ENCODE assay signal across 17 cellular contexts in the genomic region with DNA sequence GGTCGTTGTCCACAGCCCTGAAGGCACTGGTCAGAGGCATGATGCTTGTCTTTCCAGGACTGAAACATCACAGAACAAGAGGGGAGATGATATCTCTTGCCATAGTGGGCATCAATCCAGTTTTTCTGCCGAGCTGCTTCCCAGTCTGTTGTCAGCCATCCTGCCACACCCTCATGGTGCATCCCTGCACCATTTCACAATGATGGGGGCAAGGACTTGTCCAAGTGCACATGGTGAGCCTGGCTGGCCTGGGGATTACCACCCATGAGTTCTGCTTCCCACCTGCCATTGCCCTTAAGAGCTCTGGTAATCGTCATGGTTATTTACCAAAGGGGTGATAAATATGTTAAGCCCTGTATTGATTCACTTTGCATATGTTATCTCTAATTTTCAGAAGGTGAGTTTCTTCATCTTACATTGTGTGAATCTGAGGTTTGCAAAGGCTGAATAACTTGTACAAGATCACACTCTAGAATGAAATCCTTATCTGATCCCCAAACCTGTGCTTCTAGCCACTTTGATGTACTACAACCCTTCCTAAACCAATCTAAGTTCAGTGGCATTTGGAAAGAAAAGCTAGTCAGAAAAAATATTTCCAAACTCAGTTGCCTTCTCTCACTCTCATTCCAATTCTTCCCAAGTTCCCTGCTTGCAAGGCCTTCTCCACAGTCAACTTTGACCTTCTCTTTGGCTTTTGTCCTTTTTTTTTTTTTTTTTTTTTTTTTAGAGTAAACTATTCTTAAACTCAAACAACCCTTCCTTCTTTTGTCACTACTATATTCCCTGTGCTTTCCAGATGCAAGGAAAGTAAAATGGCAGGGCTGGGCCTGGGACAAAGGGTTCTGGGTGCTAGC. TPM values are rescaled to one million over a fixed set of nuclear protein-coding genes. Genes with fewer than 3 reads are reported as not detected.
DNase-seq lines count a peak whose midpoint lies in the region; ATAC-seq and TF ChIP-seq lines count a peak whose summit lies in the region.
"Had no signal": no experiment of that assay in that cellular context is flagged by ENCODE, and none has a peak within 500 bp of the region (broad histone marks: within the 10 kb centered on the region; RNA-seq: fewer than 3 reads in every experiment).

No MANE protein-coding gene starts in this region.

- H3K4me1 Mint-ChIP-seq in activated naive CD4-positive, alpha-beta T cell treated with anti-CD3 and anti-CD28 coated beads, Interleukin-2, amount 10 ng/mL, durations not matched to agents 7 days and 5 days, result no peaks in the 10 kb centered on the region
- H3K4me1 Mint-ChIP-seq in activated naive CD4-positive, alpha-beta T cell treated with anti-CD3 and anti-CD28 coated beads for 36 hours (ENCODE audit: low read depth), result no peaks in the 10 kb centered on the region

- intact Hi-C loops in activated naive CD4-positive, alpha-beta T cell treated with anti-CD3 and anti-CD28 coated beads for 36 hours (cut with micrococcal nuclease), result no loop called here
- intact Hi-C loops in lower lobe of right lung (cut with DNase I) (no loop called here), tibial artery (cut with DNase I; ENCODE audit: low total_unique reads) (no loop called here)

- H3K27me3 ChIP-seq in lower lobe of right lung (ENCODE audit: low read depth) (no peaks in the 10 kb centered on the region), tibial artery (no peaks in the 10 kb centered on the region)
- H3K27me3 ChIP-seq: suprapubic skin had no signal

- H3K4me3 Mint-ChIP-seq in activated naive CD4-positive, alpha-beta T cell treated with anti-CD3 and anti-CD28 coated beads, Interleukin-2, amount 10 ng/mL, durations not matched to agents 7 days and 5 days, result no peak overlapping the region
- H3K4me3 Mint-ChIP-seq in activated naive CD4-positive, alpha-beta T cell treated with anti-CD3 and anti-CD28 coated beads for 36 hours, result no peak overlapping the region
- H3K4me3 Mint-ChIP-seq: activated T-cell treated with anti-CD3 and anti-CD28 coated beads, Interleukin-2, amount 50 U/mL, for 24 hours had no signal

- H3K36me3 Mint-ChIP-seq in activated naive CD4-positive, alpha-beta T cell treated with anti-CD3 and anti-CD28 coated beads, Interleukin-2, amount 10 ng/mL, durations not matched to agents 7 days and 5 days, result peaks cover 17% of the 10 kb centered on the region
- H3K36me3 Mint-ChIP-seq in activated naive CD4-positive, alpha-beta T cell treated with anti-CD3 and anti-CD28 coated beads for 36 hours (ENCODE audit: low read depth), result peaks cover 2% of the 10 kb centered on the region

- H3K9me3 Mint-ChIP-seq in activated naive CD4-positive, alpha-beta T cell treated with anti-CD3 and anti-CD28 coated beads, Interleukin-2, amount 10 ng/mL, durations not matched to agents 7 days and 5 days, result no peaks in the 10 kb centered on the region
- H3K9me3 Mint-ChIP-seq in activated naive CD4-positive, alpha-beta T cell treated with anti-CD3 and anti-CD28 coated beads for 36 hours, result no peaks in the 10 kb centered on the region
- H3K9me3 Mint-ChIP-seq: activated T-cell treated with anti-CD3 and anti-CD28 coated beads, Interleukin-2, amount 50 U/mL, for 24 hours had no signal

- H3K4me1 ChIP-seq in lower lobe of right lung (peaks cover 44% of the 10 kb centered on the region), tibial artery (peaks cover 0 to 46% (median 29%) of the 10 kb centered on the region in 4 donors)

- no peak for ATAC-seq in lower lobe of right lung
- no peak for ATAC-seq in HG03108 (IDR thresholded peaks at IDR 0.05; ENCODE audit: unreplicated experiment)

- H3K27ac ChIP-seq in lower lobe of right lung (peak overlapping the region; percentile 75), tibial artery (peak overlapping the region; percentile 47 to 53)
- H3K27ac ChIP-seq: epithelial cell of prostate, parathyroid adenoma had no signal

- CTCF ChIA-PET in activated naive CD4-positive, alpha-beta T cell treated with anti-CD3 and anti-CD28 coated beads, Interleukin-2, amount 10 ng/mL, durations not matched to agents 7 days and 5 days (lab: Charles Lee), result interaction anchor here (0.8 to 1.5 kb wide), 2 partner anchors 33 to 90 kb away, joined by 3 to 6 read pairs; a partner anchor contains a TSS
- CTCF ChIA-PET in activated naive CD4-positive, alpha-beta T cell treated with anti-CD3 and anti-CD28 coated beads for 36 hours (lab: Charles Lee), result interaction anchor here (0.9 to 21.5 kb wide), 3 partner anchors 14 to 86 kb away, joined by 3 to 255 read pairs (median 6); no protein-coding TSS in a partner anchor

- DNase-seq in activated naive CD4-positive, alpha-beta T cell treated with anti-CD3 and anti-CD28 coated beads, Interleukin-2, amount 10 ng/mL, durations not matched to agents 7 days and 5 days, result no peak
- DNase-seq in activated naive CD4-positive, alpha-beta T cell treated with anti-CD3 and anti-CD28 coated beads for 36 hours, result no peak
- DNase-seq in NCI-H510A treated with DMSO at 0.1 percent for 48 hours (lab: John Stamatoyannopoulos, UW), result peak; percentile 77
- DNase-seq in lower lobe of right lung, result no peak
- DNase-seq in tibial artery, result peak in 1 of 2 donors; percentile 44
- no peak for DNase-seq in NCI-H146 treated with DMSO at 0.1 percent for 48 hours (lab: John Stamatoyannopoulos, UW; ENCODE audit: unreplicated experiment)
- DNase-seq in superior temporal gyrus (ENCODE audit: extremely low spot score), result no peak
- DNase-seq: activated CD4-positive, alpha-beta T cell treated with anti-CD3 and anti-CD28 coated beads for 48 hours; activated T-cell treated with anti-CD3 and anti-CD28 coated beads, Interleukin-2, amount 50 U/mL, for 24 hours; anterior cingulate cortex; mucosa of descending colon; stimulated activated CD4-positive, alpha-beta T cell treated with anti-CD3 and anti-CD28 coated beads, Interleukin-15, amount 100 ng/mL, for 24 hours; T1000 had no signal

- H3K27me3 Mint-ChIP-seq in activated naive CD4-positive, alpha-beta T cell treated with anti-CD3 and anti-CD28 coated beads, Interleukin-2, amount 10 ng/mL, durations not matched to agents 7 days and 5 days, result no peaks in the 10 kb centered on the region
- no peaks in the 10 kb centered on the region for H3K27me3 Mint-ChIP-seq in activated naive CD4-positive, alpha-beta T cell treated with anti-CD3 and anti-CD28 coated beads for 36 hours (ENCODE audit: low read depth)
- H3K27me3 Mint-ChIP-seq: activated T-cell treated with anti-CD3 and anti-CD28 coated beads, Interleukin-2, amount 50 U/mL, for 24 hours had no signal

- H3K9me3 ChIP-seq in lower lobe of right lung (no peaks in the 10 kb centered on the region), tibial artery (no peaks in the 10 kb centered on the region)
- H3K9me3 ChIP-seq: mucosa of descending colon, suprapubic skin had no signal

- peak overlapping the region; percentile 38 for H3K27ac Mint-ChIP-seq in activated naive CD4-positive, alpha-beta T cell treated with anti-CD3 and anti-CD28 coated beads, Interleukin-2, amount 10 ng/mL, durations not matched to agents 7 days and 5 days
- no peak overlapping the region for H3K27ac Mint-ChIP-seq in activated naive CD4-positive, alpha-beta T cell treated with anti-CD3 and anti-CD28 coated beads for 36 hours
- H3K27ac Mint-ChIP-seq: activated T-cell treated with anti-CD3 and anti-CD28 coated beads, Interleukin-2, amount 50 U/mL, for 24 hours had no signal

- H3K4me3 ChIP-seq in lower lobe of right lung (no peak overlapping the region), tibial artery (no peak overlapping the region)
- H3K4me3 ChIP-seq: mucosa of descending colon, suprapubic skin had no signal

- H3K36me3 ChIP-seq in lower lobe of right lung (peaks cover 59% of the 10 kb centered on the region), tibial artery (peaks cover 21 to 54% (median 31%) of the 10 kb centered on the region in 3 donors)

- no peak for TF ChIP-seq CTCF in lower lobe of right lung (IDR thresholded peaks at IDR 0.05)
- no peak for TF ChIP-seq CTCF in tibial artery (IDR thresholded peaks at IDR 0.05)

RNA-seq across cellular contexts. Expression of a gene that starts 2.3 kb away (rescaled TPM):
- total RNA-seq in activated naive CD4-positive, alpha-beta T cell treated with anti-CD3 and anti-CD28 coated beads for 36 hours, result under 1 TPM; 0.22 to 0.38 TPM
- 10.8 TPM for total RNA-seq in lower lobe of right lung

RNA-seq across cellular contexts. Expression of a gene that starts 30.3 kb away (rescaled TPM):
- 10 to 100 TPM; 94.6 to 99.8 TPM for total RNA-seq in activated naive CD4-positive, alpha-beta T cell treated with anti-CD3 and anti-CD28 coated beads for 36 hours
- 220 TPM for total RNA-seq in lower lobe of right lung

RNA-seq across cellular contexts. Expression of a gene that starts 33.6 kb away (rescaled TPM):
- total RNA-seq in activated naive CD4-positive, alpha-beta T cell treated with anti-CD3 and anti-CD28 coated beads for 36 hours, result 10 to 100 TPM; 32.8 to 34.3 TPM
- 22.6 TPM for total RNA-seq in lower lobe of right lung

RNA-seq across cellular contexts. Expression of a gene that starts 43.8 kb away (rescaled TPM):
- total RNA-seq in activated naive CD4-positive, alpha-beta T cell treated with anti-CD3 and anti-CD28 coated beads for 36 hours, result 1 to 10 TPM; 3.6 to 4.6 TPM
- 6.8 TPM for total RNA-seq in lower lobe of right lung

RNA-seq across cellular contexts. Expression of a gene that starts 44.3 kb away (rescaled TPM):
- 10 to 100 TPM; 17.3 to 20.4 TPM for total RNA-seq in activated naive CD4-positive, alpha-beta T cell treated with anti-CD3 and anti-CD28 coated beads for 36 hours
- total RNA-seq in lower lobe of right lung, result 14.4 TPM
